Comparison of ENCODE assay signal across 1 cellular context in the genomic region with DNA sequence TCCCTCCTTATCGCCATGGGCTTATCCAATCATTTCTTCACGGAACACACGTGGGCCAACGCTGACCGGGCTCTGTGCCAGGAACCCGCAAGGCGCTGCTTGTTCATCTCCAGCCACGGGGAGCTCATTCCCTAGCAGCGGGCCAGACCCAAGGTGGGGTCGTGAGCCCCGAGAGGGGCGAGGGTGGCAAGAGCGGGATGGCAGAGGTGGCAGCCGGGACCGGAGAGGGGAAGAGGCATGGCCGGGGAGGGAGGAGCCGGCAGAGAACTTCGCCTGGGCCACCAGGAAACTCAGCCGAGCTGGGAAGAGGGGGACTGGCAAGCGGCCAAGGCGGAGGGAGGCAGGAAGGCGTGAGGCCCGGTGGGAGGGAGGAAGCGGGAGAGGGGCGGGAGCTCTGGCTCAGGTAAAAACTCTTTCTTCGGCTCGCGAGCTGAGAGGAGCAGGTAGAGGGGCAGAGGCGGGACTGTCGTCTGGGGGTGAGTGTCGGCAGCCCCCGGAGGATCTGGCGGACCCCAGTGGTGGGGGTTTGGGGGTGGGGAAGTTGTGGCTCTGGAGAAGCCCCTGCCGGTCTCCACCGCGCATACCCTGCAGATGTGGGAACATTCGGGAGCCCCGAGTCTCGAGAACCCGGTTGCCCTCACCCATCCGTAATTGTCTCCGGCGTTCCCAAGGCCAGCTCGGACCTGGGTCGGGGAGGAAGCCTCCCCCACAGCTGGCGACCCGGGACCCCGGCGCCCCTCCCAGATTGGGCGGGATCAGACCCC.
TF ChIP-seq lines count a peak whose summit lies in the region.

A gene with protein sequence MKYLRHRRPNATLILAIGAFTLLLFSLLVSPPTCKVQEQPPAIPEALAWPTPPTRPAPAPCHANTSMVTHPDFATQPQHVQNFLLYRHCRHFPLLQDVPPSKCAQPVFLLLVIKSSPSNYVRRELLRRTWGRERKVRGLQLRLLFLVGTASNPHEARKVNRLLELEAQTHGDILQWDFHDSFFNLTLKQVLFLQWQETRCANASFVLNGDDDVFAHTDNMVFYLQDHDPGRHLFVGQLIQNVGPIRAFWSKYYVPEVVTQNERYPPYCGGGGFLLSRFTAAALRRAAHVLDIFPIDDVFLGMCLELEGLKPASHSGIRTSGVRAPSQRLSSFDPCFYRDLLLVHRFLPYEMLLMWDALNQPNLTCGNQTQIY (plus strand): TSS at position 408 of the 764 bp plus-strand sequence. CDS start 12,670 bp downstream, outside the sequence.

TF ChIP-seq in K562, 482 proteins besides CTCF, POLR2A, EP300 and RAD21 (continued from another document and continues in another):
- TF ChIP-seq ZNF347 (CRISPR knock-in tag; IDR thresholded peaks at IDR 0.05; ENCODE audit: low read depth) (no peak), ZNF561 (CRISPR knock-in tag; conservative IDR thresholded peaks at IDR 0.05) (no peak), HNRNPL (IDR thresholded peaks at IDR 0.05; ENCODE audit: low read depth, low read length) (no peak), CTBP1 (IDR thresholded peaks at IDR 0.05; ENCODE audit: borderline replicate concordance) (peak; percentile 78; the same call in 1 of the 2 replicates), PPARD (CRISPR knock-in tag; IDR thresholded peaks at IDR 0.05) (no peak), SLC30A9 (CRISPR knock-in tag; IDR thresholded peaks at IDR 0.05) (no peak), FIP1L1 (IDR thresholded peaks at IDR 0.05; ENCODE audit: low read depth, low read length, poor library complexity, severe bottlenecking) (peak; percentile 28), IRF2 (CRISPR knock-in tag; IDR thresholded peaks at IDR 0.05) (no peak), ZFP1 (CRISPR knock-in tag; IDR thresholded peaks at IDR 0.05) (no peak), RFX1 (IDR thresholded peaks at IDR 0.05) (no peak), TEAD1 (CRISPR knock-in tag; IDR thresholded peaks at IDR 0.05) (no peak), SMARCA4 (IDR thresholded peaks at IDR 0.05) (peak; percentile 53; the same call in 1 of the 2 replicates), KLF6 (CRISPR knock-in tag; IDR thresholded peaks at IDR 0.05; ENCODE audit: borderline replicate concordance) (no peak), ZNF184 (CRISPR knock-in tag; IDR thresholded peaks at IDR 0.05) (no peak), NR3C1 (CRISPR knock-in tag; IDR thresholded peaks at IDR 0.05) (no peak), HDAC6 (IDR thresholded peaks at IDR 0.05; ENCODE audit: low read depth, low read length) (no peak), PML (IDR thresholded peaks at IDR 0.05; ENCODE audit: low read length) (no peak), TAL1 (IDR thresholded peaks at IDR 0.05) (no peak), ZNF668 (CRISPR knock-in tag; IDR thresholded peaks at IDR 0.05) (no peak), MAFK (IDR thresholded peaks at IDR 0.05; ENCODE audit: low read length) (no peak), TAF9B (IDR thresholded peaks at IDR 0.05; ENCODE audit: partially characterized antibody) (no peak), RHOXF2B (CRISPR knock-in tag; conservative IDR thresholded peaks at IDR 0.05) (no peak), TAF1 (IDR thresholded peaks at IDR 0.05; ENCODE audit: control insufficient read depth, extremely low read depth, insufficient read depth, low read length, severe bottlenecking) (no peak), SMAD2 (IDR thresholded peaks at IDR 0.05; ENCODE audit: low read depth, low read length) (no peak), KLF16 (IDR thresholded peaks at IDR 0.05) (no peak), NCOA6 (IDR thresholded peaks at IDR 0.05) (no peak), CHD4 (IDR thresholded peaks at IDR 0.05; ENCODE audit: insufficient read depth, insufficient replicate concordance, low read depth, low read length, poor library complexity, severe bottlenecking) (peak; percentile 82), HNRNPH1 (optimal IDR thresholded peaks at IDR 0.05; ENCODE audit: low read depth, low read length) (no peak), CEBPG (CRISPR knock-in tag; IDR thresholded peaks at IDR 0.05) (no peak), CEBPG (tag; conservative IDR thresholded peaks at IDR 0.05 in 1 of 2, IDR thresholded peaks at IDR 0.05 in 1 of 2) (no peak), SIRT6 (IDR thresholded peaks at IDR 0.05; ENCODE audit: low read depth, low read length) (no peak), POLR3A (IDR thresholded peaks at IDR 0.05; ENCODE audit: borderline replicate concordance, extremely low read depth, insufficient read depth, insufficient read length) (no peak)
- TF ChIP-seq, protein P1, sequence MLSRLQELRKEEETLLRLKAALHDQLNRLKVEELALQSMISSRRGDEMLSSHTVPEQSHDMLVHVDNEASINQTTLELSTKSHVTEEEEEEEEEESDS (CRISPR knock-in tag; IDR thresholded peaks at IDR 0.05), result no peak
- TF ChIP-seq, protein P2, sequence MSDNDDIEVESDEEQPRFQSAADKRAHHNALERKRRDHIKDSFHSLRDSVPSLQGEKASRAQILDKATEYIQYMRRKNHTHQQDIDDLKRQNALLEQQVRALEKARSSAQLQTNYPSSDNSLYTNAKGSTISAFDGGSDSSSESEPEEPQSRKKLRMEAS (CRISPR knock-in tag; IDR thresholded peaks at IDR 0.05), result peak; percentile 66; the same call in 1 of the 2 replicates
- TF ChIP-seq, protein P3, sequence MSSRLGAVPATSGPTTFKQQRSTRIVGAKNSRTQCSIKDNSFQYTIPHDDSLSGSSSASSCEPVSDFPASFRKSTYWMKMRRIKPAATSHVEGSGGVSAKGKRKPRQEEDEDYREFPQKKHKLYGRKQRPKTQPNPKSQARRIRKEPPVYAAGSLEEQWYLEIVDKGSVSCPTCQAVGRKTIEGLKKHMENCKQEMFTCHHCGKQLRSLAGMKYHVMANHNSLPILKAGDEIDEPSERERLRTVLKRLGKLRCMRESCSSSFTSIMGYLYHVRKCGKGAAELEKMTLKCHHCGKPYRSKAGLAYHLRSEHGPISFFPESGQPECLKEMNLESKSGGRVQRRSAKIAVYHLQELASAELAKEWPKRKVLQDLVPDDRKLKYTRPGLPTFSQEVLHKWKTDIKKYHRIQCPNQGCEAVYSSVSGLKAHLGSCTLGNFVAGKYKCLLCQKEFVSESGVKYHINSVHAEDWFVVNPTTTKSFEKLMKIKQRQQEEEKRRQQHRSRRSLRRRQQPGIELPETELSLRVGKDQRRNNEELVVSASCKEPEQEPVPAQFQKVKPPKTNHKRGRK (tag; IDR thresholded peaks at IDR 0.05), result no peak
- TF ChIP-seq, protein P4, sequence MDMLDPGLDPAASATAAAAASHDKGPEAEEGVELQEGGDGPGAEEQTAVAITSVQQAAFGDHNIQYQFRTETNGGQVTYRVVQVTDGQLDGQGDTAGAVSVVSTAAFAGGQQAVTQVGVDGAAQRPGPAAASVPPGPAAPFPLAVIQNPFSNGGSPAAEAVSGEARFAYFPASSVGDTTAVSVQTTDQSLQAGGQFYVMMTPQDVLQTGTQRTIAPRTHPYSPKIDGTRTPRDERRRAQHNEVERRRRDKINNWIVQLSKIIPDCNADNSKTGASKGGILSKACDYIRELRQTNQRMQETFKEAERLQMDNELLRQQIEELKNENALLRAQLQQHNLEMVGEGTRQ (CRISPR knock-in tag; IDR thresholded peaks at IDR 0.05), result peak; percentile 75
- TF ChIP-seq, protein P5, sequence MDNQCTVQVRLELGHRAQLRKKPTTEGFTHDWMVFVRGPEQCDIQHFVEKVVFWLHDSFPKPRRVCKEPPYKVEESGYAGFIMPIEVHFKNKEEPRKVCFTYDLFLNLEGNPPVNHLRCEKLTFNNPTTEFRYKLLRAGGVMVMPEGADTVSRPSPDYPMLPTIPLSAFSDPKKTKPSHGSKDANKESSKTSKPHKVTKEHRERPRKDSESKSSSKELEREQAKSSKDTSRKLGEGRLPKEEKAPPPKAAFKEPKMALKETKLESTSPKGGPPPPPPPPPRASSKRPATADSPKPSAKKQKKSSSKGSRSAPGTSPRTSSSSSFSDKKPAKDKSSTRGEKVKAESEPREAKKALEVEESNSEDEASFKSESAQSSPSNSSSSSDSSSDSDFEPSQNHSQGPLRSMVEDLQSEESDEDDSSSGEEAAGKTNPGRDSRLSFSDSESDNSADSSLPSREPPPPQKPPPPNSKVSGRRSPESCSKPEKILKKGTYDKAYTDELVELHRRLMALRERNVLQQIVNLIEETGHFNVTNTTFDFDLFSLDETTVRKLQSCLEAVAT (IDR thresholded peaks at IDR 0.05), result 0 out of 4 replicates have a peak, but pooled peaks of 1 of the 2 experiments have one; percentile 29
- TF ChIP-seq, protein P6, sequence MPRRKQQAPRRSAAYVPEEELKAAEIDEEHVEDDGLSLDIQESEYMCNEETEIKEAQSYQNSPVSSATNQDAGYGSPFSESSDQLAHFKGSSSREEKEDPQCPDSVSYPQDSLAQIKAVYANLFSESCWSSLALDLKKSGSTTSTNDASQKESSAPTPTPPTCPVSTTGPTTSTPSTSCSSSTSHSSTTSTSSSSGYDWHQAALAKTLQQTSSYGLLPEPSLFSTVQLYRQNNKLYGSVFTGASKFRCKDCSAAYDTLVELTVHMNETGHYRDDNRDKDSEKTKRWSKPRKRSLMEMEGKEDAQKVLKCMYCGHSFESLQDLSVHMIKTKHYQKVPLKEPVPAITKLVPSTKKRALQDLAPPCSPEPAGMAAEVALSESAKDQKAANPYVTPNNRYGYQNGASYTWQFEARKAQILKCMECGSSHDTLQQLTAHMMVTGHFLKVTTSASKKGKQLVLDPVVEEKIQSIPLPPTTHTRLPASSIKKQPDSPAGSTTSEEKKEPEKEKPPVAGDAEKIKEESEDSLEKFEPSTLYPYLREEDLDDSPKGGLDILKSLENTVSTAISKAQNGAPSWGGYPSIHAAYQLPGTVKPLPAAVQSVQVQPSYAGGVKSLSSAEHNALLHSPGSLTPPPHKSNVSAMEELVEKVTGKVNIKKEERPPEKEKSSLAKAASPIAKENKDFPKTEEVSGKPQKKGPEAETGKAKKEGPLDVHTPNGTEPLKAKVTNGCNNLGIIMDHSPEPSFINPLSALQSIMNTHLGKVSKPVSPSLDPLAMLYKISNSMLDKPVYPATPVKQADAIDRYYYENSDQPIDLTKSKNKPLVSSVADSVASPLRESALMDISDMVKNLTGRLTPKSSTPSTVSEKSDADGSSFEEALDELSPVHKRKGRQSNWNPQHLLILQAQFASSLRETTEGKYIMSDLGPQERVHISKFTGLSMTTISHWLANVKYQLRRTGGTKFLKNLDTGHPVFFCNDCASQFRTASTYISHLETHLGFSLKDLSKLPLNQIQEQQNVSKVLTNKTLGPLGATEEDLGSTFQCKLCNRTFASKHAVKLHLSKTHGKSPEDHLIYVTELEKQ (CRISPR knock-in tag; IDR thresholded peaks at IDR 0.05), result no peak
- TF ChIP-seq, protein P7, sequence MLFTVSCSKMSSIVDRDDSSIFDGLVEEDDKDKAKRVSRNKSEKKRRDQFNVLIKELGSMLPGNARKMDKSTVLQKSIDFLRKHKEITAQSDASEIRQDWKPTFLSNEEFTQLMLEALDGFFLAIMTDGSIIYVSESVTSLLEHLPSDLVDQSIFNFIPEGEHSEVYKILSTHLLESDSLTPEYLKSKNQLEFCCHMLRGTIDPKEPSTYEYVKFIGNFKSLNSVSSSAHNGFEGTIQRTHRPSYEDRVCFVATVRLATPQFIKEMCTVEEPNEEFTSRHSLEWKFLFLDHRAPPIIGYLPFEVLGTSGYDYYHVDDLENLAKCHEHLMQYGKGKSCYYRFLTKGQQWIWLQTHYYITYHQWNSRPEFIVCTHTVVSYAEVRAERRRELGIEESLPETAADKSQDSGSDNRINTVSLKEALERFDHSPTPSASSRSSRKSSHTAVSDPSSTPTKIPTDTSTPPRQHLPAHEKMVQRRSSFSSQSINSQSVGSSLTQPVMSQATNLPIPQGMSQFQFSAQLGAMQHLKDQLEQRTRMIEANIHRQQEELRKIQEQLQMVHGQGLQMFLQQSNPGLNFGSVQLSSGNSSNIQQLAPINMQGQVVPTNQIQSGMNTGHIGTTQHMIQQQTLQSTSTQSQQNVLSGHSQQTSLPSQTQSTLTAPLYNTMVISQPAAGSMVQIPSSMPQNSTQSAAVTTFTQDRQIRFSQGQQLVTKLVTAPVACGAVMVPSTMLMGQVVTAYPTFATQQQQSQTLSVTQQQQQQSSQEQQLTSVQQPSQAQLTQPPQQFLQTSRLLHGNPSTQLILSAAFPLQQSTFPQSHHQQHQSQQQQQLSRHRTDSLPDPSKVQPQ (CRISPR knock-in tag; IDR thresholded peaks at IDR 0.05; ENCODE audit: borderline replicate concordance), result no peak
- TF ChIP-seq, protein P8, sequence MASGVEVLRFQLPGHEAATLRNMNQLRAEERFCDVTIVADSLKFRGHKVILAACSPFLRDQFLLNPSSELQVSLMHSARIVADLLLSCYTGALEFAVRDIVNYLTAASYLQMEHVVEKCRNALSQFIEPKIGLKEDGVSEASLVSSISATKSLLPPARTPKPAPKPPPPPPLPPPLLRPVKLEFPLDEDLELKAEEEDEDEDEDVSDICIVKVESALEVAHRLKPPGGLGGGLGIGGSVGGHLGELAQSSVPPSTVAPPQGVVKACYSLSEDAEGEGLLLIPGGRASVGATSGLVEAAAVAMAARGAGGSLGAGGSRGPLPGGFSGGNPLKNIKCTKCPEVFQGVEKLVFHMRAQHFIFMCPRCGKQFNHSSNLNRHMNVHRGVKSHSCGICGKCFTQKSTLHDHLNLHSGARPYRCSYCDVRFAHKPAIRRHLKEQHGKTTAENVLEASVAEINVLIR (CRISPR knock-in tag; IDR thresholded peaks at IDR 0.05), result no peak
- TF ChIP-seq, protein P9, sequence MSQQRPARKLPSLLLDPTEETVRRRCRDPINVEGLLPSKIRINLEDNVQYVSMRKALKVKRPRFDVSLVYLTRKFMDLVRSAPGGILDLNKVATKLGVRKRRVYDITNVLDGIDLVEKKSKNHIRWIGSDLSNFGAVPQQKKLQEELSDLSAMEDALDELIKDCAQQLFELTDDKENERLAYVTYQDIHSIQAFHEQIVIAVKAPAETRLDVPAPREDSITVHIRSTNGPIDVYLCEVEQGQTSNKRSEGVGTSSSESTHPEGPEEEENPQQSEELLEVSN (IDR thresholded peaks at IDR 0.05; ENCODE audit: borderline replicate concordance in 1 of 2, extremely low read depth in 1 of 2, insufficient read depth in 1 of 2, insufficient read length in 1 of 2, low read depth in 1 of 2, low read length in 1 of 2, poor library complexity in 1 of 2, severe bottlenecking in 1 of 2), result peak in 1 of 2 experiments; percentile 30
- TF ChIP-seq, protein P10, sequence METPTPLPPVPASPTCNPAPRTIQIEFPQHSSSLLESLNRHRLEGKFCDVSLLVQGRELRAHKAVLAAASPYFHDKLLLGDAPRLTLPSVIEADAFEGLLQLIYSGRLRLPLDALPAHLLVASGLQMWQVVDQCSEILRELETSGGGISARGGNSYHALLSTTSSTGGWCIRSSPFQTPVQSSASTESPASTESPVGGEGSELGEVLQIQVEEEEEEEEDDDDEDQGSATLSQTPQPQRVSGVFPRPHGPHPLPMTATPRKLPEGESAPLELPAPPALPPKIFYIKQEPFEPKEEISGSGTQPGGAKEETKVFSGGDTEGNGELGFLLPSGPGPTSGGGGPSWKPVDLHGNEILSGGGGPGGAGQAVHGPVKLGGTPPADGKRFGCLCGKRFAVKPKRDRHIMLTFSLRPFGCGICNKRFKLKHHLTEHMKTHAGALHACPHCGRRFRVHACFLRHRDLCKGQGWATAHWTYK (CRISPR knock-in tag; IDR thresholded peaks at IDR 0.05), result no peak
- TF ChIP-seq, protein P11, sequence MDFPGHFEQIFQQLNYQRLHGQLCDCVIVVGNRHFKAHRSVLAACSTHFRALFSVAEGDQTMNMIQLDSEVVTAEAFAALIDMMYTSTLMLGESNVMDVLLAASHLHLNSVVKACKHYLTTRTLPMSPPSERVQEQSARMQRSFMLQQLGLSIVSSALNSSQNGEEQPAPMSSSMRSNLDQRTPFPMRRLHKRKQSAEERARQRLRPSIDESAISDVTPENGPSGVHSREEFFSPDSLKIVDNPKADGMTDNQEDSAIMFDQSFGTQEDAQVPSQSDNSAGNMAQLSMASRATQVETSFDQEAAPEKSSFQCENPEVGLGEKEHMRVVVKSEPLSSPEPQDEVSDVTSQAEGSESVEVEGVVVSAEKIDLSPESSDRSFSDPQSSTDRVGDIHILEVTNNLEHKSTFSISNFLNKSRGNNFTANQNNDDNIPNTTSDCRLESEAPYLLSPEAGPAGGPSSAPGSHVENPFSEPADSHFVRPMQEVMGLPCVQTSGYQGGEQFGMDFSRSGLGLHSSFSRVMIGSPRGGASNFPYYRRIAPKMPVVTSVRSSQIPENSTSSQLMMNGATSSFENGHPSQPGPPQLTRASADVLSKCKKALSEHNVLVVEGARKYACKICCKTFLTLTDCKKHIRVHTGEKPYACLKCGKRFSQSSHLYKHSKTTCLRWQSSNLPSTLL (IDR thresholded peaks at IDR 0.05), result no peak
